ENCODE assay signal across 1 cellular context in the genomic region with DNA sequence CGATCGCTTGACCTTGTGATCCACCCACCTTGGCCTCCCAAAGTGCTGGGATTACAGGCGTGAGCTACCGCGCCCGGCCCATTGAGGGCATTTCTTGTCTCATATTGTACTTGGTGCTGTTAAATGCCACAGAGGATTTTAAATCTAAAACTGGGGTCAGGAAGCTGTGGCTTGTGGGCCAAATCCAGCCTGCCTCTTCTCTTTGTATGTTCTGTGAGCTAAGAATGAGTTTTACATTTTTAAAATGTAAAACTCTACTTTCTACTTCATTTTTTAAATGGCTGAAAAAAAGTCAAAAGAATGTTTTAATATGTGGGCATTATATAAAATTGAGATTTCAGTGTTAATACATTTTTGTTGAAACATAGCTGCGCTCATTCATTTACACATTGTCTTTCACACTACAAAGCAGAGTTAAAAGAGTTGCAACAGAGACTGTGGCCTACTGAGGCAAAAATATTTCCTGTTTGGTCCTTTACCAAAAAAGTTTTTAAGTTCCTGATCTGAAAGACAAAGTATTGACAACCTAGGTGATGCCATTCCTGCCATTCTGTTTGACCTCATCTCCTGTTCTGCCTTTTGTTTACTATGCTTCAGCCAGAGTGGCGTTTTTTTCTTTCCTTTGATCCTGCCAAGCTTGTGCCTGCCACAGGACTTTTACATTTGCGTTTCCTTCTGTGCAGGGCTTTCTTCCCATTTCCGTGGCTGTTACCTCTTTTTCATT.
TF ChIP-seq lines count a peak whose summit lies in the region.

No MANE protein-coding gene starts in this region.

TF ChIP-seq in GM23338, 12 proteins besides CTCF, POLR2A, EP300 and RAD21 (continued from another document):
- TF ChIP-seq, protein P1, sequence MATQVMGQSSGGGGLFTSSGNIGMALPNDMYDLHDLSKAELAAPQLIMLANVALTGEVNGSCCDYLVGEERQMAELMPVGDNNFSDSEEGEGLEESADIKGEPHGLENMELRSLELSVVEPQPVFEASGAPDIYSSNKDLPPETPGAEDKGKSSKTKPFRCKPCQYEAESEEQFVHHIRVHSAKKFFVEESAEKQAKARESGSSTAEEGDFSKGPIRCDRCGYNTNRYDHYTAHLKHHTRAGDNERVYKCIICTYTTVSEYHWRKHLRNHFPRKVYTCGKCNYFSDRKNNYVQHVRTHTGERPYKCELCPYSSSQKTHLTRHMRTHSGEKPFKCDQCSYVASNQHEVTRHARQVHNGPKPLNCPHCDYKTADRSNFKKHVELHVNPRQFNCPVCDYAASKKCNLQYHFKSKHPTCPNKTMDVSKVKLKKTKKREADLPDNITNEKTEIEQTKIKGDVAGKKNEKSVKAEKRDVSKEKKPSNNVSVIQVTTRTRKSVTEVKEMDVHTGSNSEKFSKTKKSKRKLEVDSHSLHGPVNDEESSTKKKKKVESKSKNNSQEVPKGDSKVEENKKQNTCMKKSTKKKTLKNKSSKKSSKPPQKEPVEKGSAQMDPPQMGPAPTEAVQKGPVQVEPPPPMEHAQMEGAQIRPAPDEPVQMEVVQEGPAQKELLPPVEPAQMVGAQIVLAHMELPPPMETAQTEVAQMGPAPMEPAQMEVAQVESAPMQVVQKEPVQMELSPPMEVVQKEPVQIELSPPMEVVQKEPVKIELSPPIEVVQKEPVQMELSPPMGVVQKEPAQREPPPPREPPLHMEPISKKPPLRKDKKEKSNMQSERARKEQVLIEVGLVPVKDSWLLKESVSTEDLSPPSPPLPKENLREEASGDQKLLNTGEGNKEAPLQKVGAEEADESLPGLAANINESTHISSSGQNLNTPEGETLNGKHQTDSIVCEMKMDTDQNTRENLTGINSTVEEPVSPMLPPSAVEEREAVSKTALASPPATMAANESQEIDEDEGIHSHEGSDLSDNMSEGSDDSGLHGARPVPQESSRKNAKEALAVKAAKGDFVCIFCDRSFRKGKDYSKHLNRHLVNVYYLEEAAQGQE (IDR thresholded peaks at IDR 0.05; ENCODE audit: unreplicated experiment): no peak
- TF ChIP-seq ZNF462 (CRISPR knock-in tag; IDR thresholded peaks at IDR 0.05): no peak
- TF ChIP-seq STAT1 (IDR thresholded peaks at IDR 0.05; ENCODE audit: unreplicated experiment): no peak
